Comparison of ENCODE assay signal across 8 cellular contexts in the genomic region with DNA sequence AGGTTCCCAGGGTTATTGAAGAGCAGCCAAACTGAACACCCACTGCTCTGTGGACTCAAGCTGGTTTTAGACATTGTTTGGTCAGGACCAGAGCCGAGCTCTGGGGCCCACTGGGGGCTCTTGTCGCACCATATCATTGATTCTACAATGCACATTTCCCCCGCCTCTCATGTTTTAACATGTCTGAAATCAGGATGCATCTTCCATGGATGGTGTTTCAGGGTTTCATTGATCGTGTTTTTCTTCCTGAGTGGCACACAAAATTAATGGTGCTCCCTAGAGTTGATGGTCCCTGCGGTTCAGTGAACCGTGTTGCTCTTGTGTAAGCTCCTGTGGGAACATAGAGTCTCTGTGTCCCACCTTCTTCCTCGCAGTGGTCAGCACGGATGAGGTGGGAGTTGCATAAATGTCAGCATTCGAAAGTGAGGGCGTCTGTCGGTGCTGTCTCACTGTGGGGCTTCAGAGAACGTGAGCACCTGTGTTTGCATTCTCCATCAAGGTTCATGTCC. TPM values are rescaled to one million over a fixed set of nuclear protein-coding genes. Genes with fewer than 3 reads are reported as not detected.
DNase-seq lines count a peak whose midpoint lies in the region; ATAC-seq and TF ChIP-seq lines count a peak whose summit lies in the region.

No MANE protein-coding gene starts in this region.

- H3K36me3 ChIP-seq in Peyer's patch: no peaks in the 10 kb centered on the region

- H3K4me3 ChIP-seq in GM12865 (ENCODE audit: low read depth, low read length) (peak overlapping the region; percentile 14), Peyer's patch (no peak overlapping the region), skeletal muscle cell (ENCODE audit: low read depth, low read length) (peak overlapping the region; percentile 11)

- H3K27me3 ChIP-seq in Peyer's patch: no peaks in the 10 kb centered on the region

- DNase-seq in GM12865 (ENCODE audit: low read depth) (no peak), Peyer's patch (no peak), epithelial cell of prostate (ENCODE audit: low read depth, low spot score) (no peak), skeletal muscle cell (ENCODE audit: low read depth) (no peak), mesenteric fat pad (ENCODE audit: low spot score) (no peak)
- no peak for DNase-seq in stimulated activated CD4-positive, alpha-beta T cell treated with anti-CD3 and anti-CD28 coated beads, Interleukin-12 subunit alpha, Interleukin-12 subunit beta, amount 100 ng/mL, for 4 hours

- H3K4me1 ChIP-seq in Peyer's patch: peaks cover 14 to 41% (median 23%) of the 10 kb centered on the region in 4 donors

- no peaks in the 10 kb centered on the region for H3K9me3 ChIP-seq in Peyer's patch

- ATAC-seq in HG02763 (IDR thresholded peaks at IDR 0.05; ENCODE audit: unreplicated experiment) (no peak), HG03439 (IDR thresholded peaks at IDR 0.05; ENCODE audit: unreplicated experiment) (no peak)

- TF ChIP-seq CTCF in GM12865 (IDR thresholded peaks at IDR 0.05; ENCODE audit: insufficient read depth, low read depth, low read length, missing control alignments) (no peak), Peyer's patch (IDR thresholded peaks at IDR 0.05) (no peak)

- H3K27ac ChIP-seq in Peyer's patch (peak overlapping the region; percentile 30 to 82 (median 58)), epithelial cell of prostate (peak overlapping the region; percentile 85)

- TF ChIP-seq POLR2A in Peyer's patch (IDR thresholded peaks at IDR 0.05): no peak

RNA-seq across cellular contexts. Expression of a gene that starts 38.3 kb away (rescaled TPM):
- 10 to 100 TPM; 36.3 to 52.5 (median 43.6) TPM for total RNA-seq in Peyer's patch
- total RNA-seq in mesenteric fat pad: 144 TPM

Comparison
In these comparisons a context has a peak if more than half of its experiments do, and no peak if none do; other contexts are left out.
1. H3K4me3 ChIP-seq: peak in GM12865 (single experiment) and skeletal muscle cell (single experiment); none in Peyer's patch (0 of 4).